ENCODE assay signal across 6 cellular contexts in genomic region chr11:574632-575323, GRCh38. TPM values are rescaled to one million over a fixed set of nuclear protein-coding genes. Genes with fewer than 3 reads are reported as not detected.
A peak's percentile ranks its signal among the peaks of the same experiment; 100 is the strongest.
DNase-seq lines count a peak whose midpoint lies in the region; ATAC-seq and TF ChIP-seq lines count a peak whose summit lies in the region.

No MANE protein-coding gene starts in this region.

- in situ Hi-C loops in transverse colon (cut with MboI; ENCODE audit: low pct_ligation_motif_present in 1 of 4, low pct_unique_long_range_greater_than_20kb in 1 of 4, low sequenced_read_pairs in 3 of 4), result no loop called here

- H3K4me3 Mint-ChIP-seq in activated T-cell treated with anti-CD3 and anti-CD28 coated beads, Interleukin-2, amount 50 U/mL, for 4 hours, result peak overlapping the region; percentile 77

- H3K4me3 ChIP-seq in cardiac muscle cell (peak overlapping the region; percentile 50), transverse colon (peak overlapping the region; percentile 39 to 69 (median 64))

- peaks cover 2% of the 10 kb centered on the region for H3K36me3 Mint-ChIP-seq in activated T-cell treated with anti-CD3 and anti-CD28 coated beads, Interleukin-2, amount 50 U/mL, for 4 hours (ENCODE audit: insufficient read depth)

- H3K9me3 ChIP-seq in cardiac muscle cell (ENCODE audit: low read depth) (no peaks in the 10 kb centered on the region), transverse colon (no peaks in the 10 kb centered on the region)

- H3K36me3 ChIP-seq in cardiac muscle cell (no peaks in the 10 kb centered on the region), transverse colon (no peaks in the 10 kb centered on the region)

- DNase-seq in activated T-cell treated with anti-CD3 and anti-CD28 coated beads, Interleukin-2, amount 50 U/mL, for 4 hours, result no peak
- no peak for DNase-seq in activated T-cell treated with anti-CD3 and anti-CD28 coated beads, Interleukin-2, amount 50 U/mL, for 1 hour
- DNase-seq in cardiac muscle cell (ENCODE audit: low read depth in 1 of 2, low spot score in 1 of 2) (peak in 1 of 2 donors; percentile 33), transverse colon (no peak), NCI-H1105 treated with DMSO at 0.1 percent for 48 hours (lab: John Stamatoyannopoulos, UW) (no peak)
- DNase-seq in stimulated activated naive CD4-positive, alpha-beta T cell treated with Interleukin-2 at 50 U/mL for 16 hours (lab: John Stamatoyannopoulos, UW), result no peak

- TF ChIP-seq POLR2A in transverse colon (IDR thresholded peaks at IDR 0.05), result no peak

- peaks cover 6% of the 10 kb centered on the region for H3K27me3 Mint-ChIP-seq in activated T-cell treated with anti-CD3 and anti-CD28 coated beads, Interleukin-2, amount 50 U/mL, for 4 hours (ENCODE audit: low read depth)

- no peak for TF ChIP-seq EP300 in transverse colon (IDR thresholded peaks at IDR 0.05; ENCODE audit: low read depth)

- intact Hi-C loops in transverse colon (cut with DNase I; ENCODE audit: low total_unique reads), result no loop called here

- TF ChIP-seq CTCF in cardiac muscle cell (IDR thresholded peaks at IDR 0.05; ENCODE audit: low read depth, low read length) (no peak), transverse colon (IDR thresholded peaks at IDR 0.05) (no peak)

- peaks cover 38% of the 10 kb centered on the region for H3K4me1 Mint-ChIP-seq in activated T-cell treated with anti-CD3 and anti-CD28 coated beads, Interleukin-2, amount 50 U/mL, for 4 hours (ENCODE audit: low read depth)

- H3K9me3 Mint-ChIP-seq in activated T-cell treated with anti-CD3 and anti-CD28 coated beads, Interleukin-2, amount 50 U/mL, for 4 hours, result no peaks in the 10 kb centered on the region

- H3K27ac ChIP-seq in cardiac muscle cell, result no peak overlapping the region
- peak overlapping the region in 3 of 4 donors; percentile 57 to 80 (median 66) for H3K27ac ChIP-seq in transverse colon

- no peak for ATAC-seq in activated T-cell treated with anti-CD3 and anti-CD28 coated beads, Interleukin-2, amount 50 U/mL, for 4 hours

- WGBS in transverse colon (ENCODE audit: low coverage in 1 of 2), 2 donors, result 27% methylated on average over 28 of the region's 28 CpGs; no CpG with 5 or more reads in 1 of the 2 donors

- H3K27me3 ChIP-seq in cardiac muscle cell (no peaks in the 10 kb centered on the region), transverse colon (peaks cover 12% of the 10 kb centered on the region)

- peaks cover 28% of the 10 kb centered on the region for H3K4me1 ChIP-seq in cardiac muscle cell (ENCODE audit: low read depth)
- H3K4me1 ChIP-seq in transverse colon, result peaks cover 33 to 43% (median 39%) of the 10 kb centered on the region in 4 donors

RNA-seq across cellular contexts. Expression of gene PHRF1, which starts 1.5 kb away (rescaled TPM):
- 10 to 100 TPM; 57.7 to 59.2 (median 57.7) TPM for total RNA-seq in activated T-cell treated with anti-CD3 and anti-CD28 coated beads, Interleukin-2, amount 50 U/mL, for 4 hours
- 36.4 and 48.0 TPM in 2 replicates for total RNA-seq in cardiac muscle cell
- polyA plus RNA-seq in cardiac muscle cell, result 17.8 and 22.8 TPM in 2 replicates
- 10 to 100 TPM; 28.4 to 60.6 (median 43.2) TPM for total RNA-seq in transverse colon

RNA-seq across cellular contexts. Expression of gene RASSF7, which starts 14.0 kb away (rescaled TPM):
- 10 to 100 TPM; 15.1 to 17.4 (median 16.1) TPM for total RNA-seq in activated T-cell treated with anti-CD3 and anti-CD28 coated beads, Interleukin-2, amount 50 U/mL, for 4 hours
- total RNA-seq in cardiac muscle cell, result 47.8 and 49.5 TPM in 2 replicates
- 49.6 and 66.7 TPM in 2 replicates for polyA plus RNA-seq in cardiac muscle cell
- total RNA-seq in transverse colon, result 100 to 1,000 TPM; 131 to 247 (median 213) TPM

RNA-seq across cellular contexts. Expression of gene LMNTD2, which starts 14.2 kb away (rescaled TPM):
- total RNA-seq in activated T-cell treated with anti-CD3 and anti-CD28 coated beads, Interleukin-2, amount 50 U/mL, for 4 hours, result 1 to 10 TPM in 2 of 3 donors, under 1 TPM in 1; 0.71 to 1.3 (median 1.1) TPM
- total RNA-seq in cardiac muscle cell, result 12.3 and 21.1 TPM in 2 replicates
- polyA plus RNA-seq in cardiac muscle cell, result 18.4 and 18.8 TPM in 2 replicates
- total RNA-seq in transverse colon, result 10 to 100 TPM; 14.8 to 89.0 (median 16.6) TPM

RNA-seq across cellular contexts. Expression of gene LRRC56, which starts 37.5 kb away (rescaled TPM):
- total RNA-seq in activated T-cell treated with anti-CD3 and anti-CD28 coated beads, Interleukin-2, amount 50 U/mL, for 4 hours, result 1 to 10 TPM; 1.4 to 2.7 (median 1.7) TPM
- total RNA-seq in cardiac muscle cell, result 2.6 and 4.5 TPM in 2 replicates
- polyA plus RNA-seq in cardiac muscle cell, result 2.5 and 3.4 TPM in 2 replicates
- total RNA-seq in transverse colon, result 1 to 10 TPM; 2.3 to 8.4 (median 3.1) TPM

RNA-seq across cellular contexts. Expression of gene HRAS, which starts 39.4 kb away (rescaled TPM):
- 100 to 1,000 TPM in 1 of 3 donors, 10 to 100 TPM in 2; 92.2 to 108 (median 95.0) TPM for total RNA-seq in activated T-cell treated with anti-CD3 and anti-CD28 coated beads, Interleukin-2, amount 50 U/mL, for 4 hours
- total RNA-seq in cardiac muscle cell (49.6 and 63.1 TPM in 2 replicates), transverse colon (10 to 100 TPM; 31.0 to 57.1 (median 33.9) TPM)
- 60.0 and 97.8 TPM in 2 replicates for polyA plus RNA-seq in cardiac muscle cell
